3 cellular contexts compared by ENCODE assay signal in genomic region chr4:73751830-73752229, GRCh38.
TF ChIP-seq lines count a peak whose summit lies in the region.

No MANE protein-coding gene starts in this region.

TF ChIP-seq in HepG2, 621 proteins besides CTCF, POLR2A, EP300 and RAD21:
- TF ChIP-seq ZNF768 (CRISPR knock-in tag; IDR thresholded peaks at IDR 0.05) (no peak), MAFF (IDR thresholded peaks at IDR 0.05; ENCODE audit: low read depth, low read length) (peak; percentile 61; the same call in 1 of the 2 replicates), MAX (IDR thresholded peaks at IDR 0.05) (no peak), ATF7-NPFF (CRISPR knock-in tag; IDR thresholded peaks at IDR 0.05; ENCODE audit: low read depth) (no peak), MAFK (conservative IDR thresholded peaks at IDR 0.05 in 1 of 2, IDR thresholded peaks at IDR 0.05 in 1 of 2; ENCODE audit: low read length in 2 of 2) (peak; percentile 66 to 71), RBFOX2 (IDR thresholded peaks at IDR 0.05; ENCODE audit: low read depth, low read length) (no peak), ARNT2 (CRISPR knock-in tag; IDR thresholded peaks at IDR 0.05; ENCODE audit: low read depth) (no peak), ZNF607 (CRISPR knock-in tag; IDR thresholded peaks at IDR 0.05; ENCODE audit: borderline replicate concordance) (no peak)

TF ChIP-seq in IMR-90, 13 proteins besides CTCF, POLR2A, EP300 and RAD21:
- TF ChIP-seq FOS (IDR thresholded peaks at IDR 0.05; ENCODE audit: low read depth, low read length) (no peak), MAFK (IDR thresholded peaks at IDR 0.05; ENCODE audit: low read depth, low read length) (peak; percentile 61)

TF ChIP-seq in K562, 482 proteins besides CTCF, POLR2A, EP300 and RAD21:
- TF ChIP-seq MTF1 (CRISPR knock-in tag; IDR thresholded peaks at IDR 0.05; ENCODE audit: borderline replicate concordance) (no peak), MAFG (tag; conservative IDR thresholded peaks at IDR 0.05) (0 out of 2 replicates have a peak, but pooled peaks have one; percentile 45), MAFK (IDR thresholded peaks at IDR 0.05; ENCODE audit: low read length) (peak; percentile 57; the same call in 1 of the 2 replicates), MAFF (IDR thresholded peaks at IDR 0.05; ENCODE audit: low read length) (peak; percentile 62), C11orf30 (IDR thresholded peaks at IDR 0.05; ENCODE audit: low read depth) (peak; percentile 76), ZNF316 (IDR thresholded peaks at IDR 0.05) (peak; percentile 86), ELF1 (tag; IDR thresholded peaks at IDR 0.05) (no peak)
